18 cellular contexts compared by ENCODE assay signal in the genomic region with DNA sequence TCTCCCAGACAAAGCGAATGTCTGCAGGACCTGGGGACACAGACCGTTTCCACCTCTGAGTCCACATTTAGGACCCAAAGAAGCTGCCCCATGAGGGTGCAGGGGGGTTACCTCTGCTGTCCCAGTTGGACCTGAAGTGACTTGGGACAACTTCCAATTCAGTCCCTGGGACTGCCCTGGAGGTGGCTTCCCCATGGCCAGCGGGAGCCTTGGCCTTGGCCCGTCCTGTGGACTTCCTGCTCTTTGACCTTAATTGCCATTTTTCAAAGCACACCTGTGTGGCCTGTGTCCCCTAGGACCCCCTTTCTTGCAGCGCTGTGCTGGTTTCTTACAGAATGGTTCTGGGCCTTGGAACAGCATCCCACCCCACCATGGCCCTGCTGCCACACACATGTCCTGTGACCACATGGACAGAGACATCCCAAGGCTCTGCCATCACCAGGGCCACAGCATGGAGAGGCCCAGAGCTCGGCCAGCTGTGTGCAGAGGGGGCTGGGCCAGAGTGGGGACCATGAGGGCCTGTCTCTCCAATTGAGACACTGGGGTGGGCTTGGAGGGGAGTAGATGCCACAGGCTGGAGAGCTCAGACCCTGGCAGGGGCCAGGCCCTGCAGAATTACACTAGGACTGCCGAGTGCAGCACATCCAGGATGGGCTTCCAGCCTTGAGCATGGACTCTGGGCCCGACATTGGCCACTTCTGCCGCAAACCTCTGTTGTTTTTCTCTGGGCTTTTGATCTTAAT. TPM values are rescaled to one million over a fixed set of nuclear protein-coding genes. Genes with fewer than 3 reads are reported as not detected.
DNase-seq lines count a peak whose midpoint lies in the region; ATAC-seq and TF ChIP-seq lines count a peak whose summit lies in the region.
"Had no signal": no experiment of that assay in that cellular context is flagged by ENCODE, and none has a peak within 500 bp of the region (broad histone marks: within the 10 kb centered on the region; RNA-seq: fewer than 3 reads in every experiment).

No MANE protein-coding gene starts in this region.

- no peak for TF ChIP-seq CTCF in RWPE1 (conservative IDR thresholded peaks at IDR 0.05; ENCODE audit: low read depth)

- no peaks in the 10 kb centered on the region for H3K79me2 ChIP-seq in GM23248 (ENCODE audit: insufficient read depth)

- no peaks in the 10 kb centered on the region for H3K27me3 ChIP-seq in GM23248 (replicated peaks; ENCODE audit: insufficient read depth)
- H3K27me3 ChIP-seq: ascending aorta, esophagus squamous epithelium, thyroid gland had no signal

- H3K27ac Mint-ChIP-seq in activated CD4-positive, alpha-beta T cell treated with anti-CD3 and anti-CD28 coated beads, Interleukin-2, amount 10 ng/mL, durations not matched to agents 7 days and 5 days, result peak overlapping the region; percentile 19
- H3K27ac Mint-ChIP-seq in stimulated activated naive B cell treated with anti-CD40 and anti-IgM and Interleukin-4, amounts not matched to agents 10 μg/mL and 1 μg/mL and 100 μg/mL, for 72 hours, result peak overlapping the region; percentile 25

- peak; percentile 14 for ATAC-seq in left lobe of liver
- ATAC-seq in stimulated activated naive B cell treated with anti-CD40 and anti-IgM and Interleukin-4, amounts not matched to agents 10 μg/mL and 1 μg/mL and 100 μg/mL, for 72 hours (replicated peaks), result no peak
- ATAC-seq: activated T-helper 17 cell treated with anti-CD3 and anti-CD28 coated beads, Interleukin-2, amount 50 U/mL, for 72 hours; SK-N-SH treated with all-trans-retinoic acid at 6 μM for 48 hours had no signal

- H3K27me3 Mint-ChIP-seq in activated CD4-positive, alpha-beta T cell treated with anti-CD3 and anti-CD28 coated beads, Interleukin-2, amount 10 ng/mL, durations not matched to agents 7 days and 5 days, result no peaks in the 10 kb centered on the region
- H3K27me3 Mint-ChIP-seq in stimulated activated naive B cell treated with anti-CD40 and anti-IgM and Interleukin-4, amounts not matched to agents 10 μg/mL and 1 μg/mL and 100 μg/mL, for 72 hours, result no peaks in the 10 kb centered on the region
- H3K27me3 Mint-ChIP-seq: activated T-helper 17 cell treated with anti-CD3 and anti-CD28 coated beads, Interleukin-2, amount 50 U/mL, for 72 hours had no signal

- H4K20me1 ChIP-seq in GM23248 (ENCODE audit: insufficient read depth), result no peaks in the 10 kb centered on the region

- H3K4me3 ChIP-seq in GM23248, result no peak overlapping the region
- H3K4me3 ChIP-seq: ascending aorta, esophagus squamous epithelium, thyroid gland had no signal

- H3K36me3 ChIP-seq in GM23248 (ENCODE audit: low read depth), result peaks cover 6% of the 10 kb centered on the region; the same call in 1 of the 2 replicates

- no peaks in the 10 kb centered on the region; the same call in 1 of the 2 replicates for H3F3A ChIP-seq in GM23248 (ENCODE audit: insufficient read depth)

- 78 to 82% methylated on average over 9 of the region's 9 CpGs for WGBS in GM23248 (ENCODE audit: low coverage in 1 of 2, low lambda C conversion rate in 2 of 2, missing lambda C conversion rate in 2 of 2), 2 experiments

- no peak overlapping the region for H2AFZ ChIP-seq in GM23248

- in situ Hi-C loops in GM23248 (cut with MboI), result no loop called here

- CTCF ChIA-PET in activated CD4-positive, alpha-beta T cell treated with anti-CD3 and anti-CD28 coated beads, Interleukin-2, amount 10 ng/mL, durations not matched to agents 7 days and 5 days (lab: Charles Lee), result no interaction called here
- CTCF ChIA-PET in RWPE1 (lab: Yijun Ruan, JAX), result interaction anchor here (1.0 kb wide), 1 partner anchor 11 kb away, joined by 3 read pairs; no protein-coding TSS in a partner anchor

- no peak for DNase-seq in activated CD4-positive, alpha-beta T cell treated with anti-CD3 and anti-CD28 coated beads, Interleukin-2, amount 10 ng/mL, durations not matched to agents 7 days and 5 days
- no peak for DNase-seq in activated CD4-positive, alpha-beta T cell treated with anti-CD3 and anti-CD28 coated beads for 4 hours
- DNase-seq in RWPE1 (ENCODE audit: low spot score) (no peak), left lobe of liver (ENCODE audit: low spot score) (peak; percentile 44), hippocampal formation (lab: John Stamatoyannopoulos, UW) (no peak), GM23248 (no peak), DMS79 treated with DMSO at 0.1 percent for 48 hours (lab: John Stamatoyannopoulos, UW) (no peak)
- DNase-seq in stimulated activated naive B cell treated with anti-CD40 and anti-IgM and Interleukin-4, amounts not matched to agents 10 μg/mL and 1 μg/mL and 100 μg/mL, for 72 hours, result no peak
- DNase-seq: activated CD4-positive, alpha-beta T cell treated with anti-CD3 and anti-CD28 coated beads, Interleukin-2, amount 50 U/mL, for 48 hours; DMS153; effector CD8-positive, alpha-beta T cell; esophagus squamous epithelium; NCI-H1417 treated with DMSO at 0.1 percent for 48 hours; thyroid gland had no signal

- no peak overlapping the region for H3K4me2 ChIP-seq in GM23248 (ENCODE audit: unreplicated experiment)

- H3K9me2 ChIP-seq in GM23248 (ENCODE audit: insufficient read depth), result no peaks in the 10 kb centered on the region

- no peaks in the 10 kb centered on the region for H3K9me3 ChIP-seq in GM23248 (ENCODE audit: low read depth)
- H3K9me3 ChIP-seq: ascending aorta, esophagus squamous epithelium, thyroid gland had no signal

- no peak overlapping the region for H3K4me3 Mint-ChIP-seq in activated CD4-positive, alpha-beta T cell treated with anti-CD3 and anti-CD28 coated beads, Interleukin-2, amount 10 ng/mL, durations not matched to agents 7 days and 5 days
- H3K4me3 Mint-ChIP-seq in stimulated activated naive B cell treated with anti-CD40 and anti-IgM and Interleukin-4, amounts not matched to agents 10 μg/mL and 1 μg/mL and 100 μg/mL, for 72 hours, result no peak overlapping the region
- H3K4me3 Mint-ChIP-seq: activated T-helper 17 cell treated with anti-CD3 and anti-CD28 coated beads, Interleukin-2, amount 50 U/mL, for 72 hours had no signal

- no peaks in the 10 kb centered on the region for H3K4me1 ChIP-seq in GM23248 (ENCODE audit: insufficient read depth)
- H3K4me1 ChIP-seq: ascending aorta had no signal

- H3K27ac ChIP-seq in RWPE1 (peak overlapping the region; percentile 41; the same call in 1 of the 2 replicates), GM23248 (no peak overlapping the region)
- H3K27ac ChIP-seq: ascending aorta, C4-2B, esophagus squamous epithelium, thyroid gland had no signal

- H3K9ac ChIP-seq in GM23248, result no peak overlapping the region

- H3K36me3 Mint-ChIP-seq in activated CD4-positive, alpha-beta T cell treated with anti-CD3 and anti-CD28 coated beads, Interleukin-2, amount 10 ng/mL, durations not matched to agents 7 days and 5 days (ENCODE audit: low read depth), result peaks cover 29% of the 10 kb centered on the region
- H3K36me3 Mint-ChIP-seq in stimulated activated naive B cell treated with anti-CD40 and anti-IgM and Interleukin-4, amounts not matched to agents 10 μg/mL and 1 μg/mL and 100 μg/mL, for 72 hours, result peaks cover 26 to 50% of the 10 kb centered on the region in 2 donors

- H3K9me3 Mint-ChIP-seq in activated CD4-positive, alpha-beta T cell treated with anti-CD3 and anti-CD28 coated beads, Interleukin-2, amount 10 ng/mL, durations not matched to agents 7 days and 5 days, result no peaks in the 10 kb centered on the region
- no peaks in the 10 kb centered on the region for H3K9me3 Mint-ChIP-seq in stimulated activated naive B cell treated with anti-CD40 and anti-IgM and Interleukin-4, amounts not matched to agents 10 μg/mL and 1 μg/mL and 100 μg/mL, for 72 hours
- H3K9me3 Mint-ChIP-seq: activated T-helper 17 cell treated with anti-CD3 and anti-CD28 coated beads, Interleukin-2, amount 50 U/mL, for 72 hours had no signal

- POLR2A ChIA-PET in activated CD4-positive, alpha-beta T cell treated with anti-CD3 and anti-CD28 coated beads, Interleukin-2, amount 10 ng/mL, durations not matched to agents 7 days and 5 days (lab: Charles Lee), result interaction anchor here (0.5 kb wide), 1 partner anchor 12 kb away, joined by 5 read pairs; no protein-coding TSS in a partner anchor
- POLR2A ChIA-PET in RWPE1 (lab: Yijun Ruan, JAX; ENCODE audit: low non-redundant PET), result no interaction called here

- peaks cover 4% of the 10 kb centered on the region for H3K4me1 Mint-ChIP-seq in activated CD4-positive, alpha-beta T cell treated with anti-CD3 and anti-CD28 coated beads, Interleukin-2, amount 10 ng/mL, durations not matched to agents 7 days and 5 days
- peaks cover 5 to 15% of the 10 kb centered on the region in 2 donors for H3K4me1 Mint-ChIP-seq in stimulated activated naive B cell treated with anti-CD40 and anti-IgM and Interleukin-4, amounts not matched to agents 10 μg/mL and 1 μg/mL and 100 μg/mL, for 72 hours
- H3K4me1 Mint-ChIP-seq: activated T-helper 17 cell treated with anti-CD3 and anti-CD28 coated beads, Interleukin-2, amount 50 U/mL, for 72 hours had no signal

RNA-seq across cellular contexts. Expression of gene SECISBP2, which starts 45.8 kb away (rescaled TPM):
- total RNA-seq in activated CD4-positive, alpha-beta T cell treated with anti-CD3 and anti-CD28 coated beads, Interleukin-2, amount 10 ng/mL, durations not matched to agents 7 days and 5 days, result 10 to 100 TPM; 43.4 to 46.0 TPM
- 19.1 TPM for total RNA-seq in left lobe of liver
- 12.2 and 19.0 TPM in 2 replicates for total RNA-seq in GM23248 (2014; rRNA removed; shearing (Covaris generic))
- 11.9 and 13.0 TPM in 2 replicates for polyA plus RNA-seq in GM23248 (2016; fragmentation: Nextera tagmentation; extraction: Ambion mirVana)

RNA-seq across cellular contexts. Expression of gene CKS2, which starts 53.1 kb away (rescaled TPM):
- total RNA-seq in activated CD4-positive, alpha-beta T cell treated with anti-CD3 and anti-CD28 coated beads, Interleukin-2, amount 10 ng/mL, durations not matched to agents 7 days and 5 days, result 100 to 1,000 TPM; 170 to 206 TPM
- 4.4 TPM for total RNA-seq in left lobe of liver
- total RNA-seq in GM23248 (2014; rRNA removed; shearing (Covaris generic)), result 44.0 and 94.6 TPM in 2 replicates
- 146 and 152 TPM in 2 replicates for polyA plus RNA-seq in GM23248 (2016; fragmentation: Nextera tagmentation; extraction: Ambion mirVana)
- total RNA-seq: ascending aorta had no signal
